In genomic region chr14:63673882-63674497, GRCh38 we compare ENCODE assay signal across 1 cellular context.
TF ChIP-seq lines count a peak whose summit lies in the region.

No MANE protein-coding gene starts in this region.

TF ChIP-seq in HCT116, 20 proteins besides CTCF, POLR2A, EP300 and RAD21 (continued from another document):
- no peak for TF ChIP-seq REST (IDR thresholded peaks at IDR 0.05; ENCODE audit: low read depth)
- no peak for TF ChIP-seq EZH2phosphoT487 (IDR thresholded peaks at IDR 0.05; ENCODE audit: borderline replicate concordance)
- TF ChIP-seq ZNF274 (IDR thresholded peaks at IDR 0.05; ENCODE audit: low read depth, low read length) = no peak
- no peak for TF ChIP-seq ELF1 (IDR thresholded peaks at IDR 0.05; ENCODE audit: borderline replicate concordance, low read depth)
- no peak for TF ChIP-seq ZBTB33 (IDR thresholded peaks at IDR 0.05; ENCODE audit: extremely low read depth, insufficient replicate concordance, low read length)
- TF ChIP-seq CBX3 (IDR thresholded peaks at IDR 0.05; ENCODE audit: low read depth) = no peak
- TF ChIP-seq TCF7L2 (IDR thresholded peaks at IDR 0.05; ENCODE audit: borderline replicate concordance, extremely low read depth, insufficient read depth, insufficient read length) = no peak
- no peak for TF ChIP-seq ZFX (IDR thresholded peaks at IDR 0.05)
- no peak for TF ChIP-seq YY1 (IDR thresholded peaks at IDR 0.05; ENCODE audit: extremely low read depth, insufficient replicate concordance, low read depth, low read length)
- TF ChIP-seq EZH2 (IDR thresholded peaks at IDR 0.05) = no peak
